ENCODE assay signal across 19 cellular contexts in the genomic region with DNA sequence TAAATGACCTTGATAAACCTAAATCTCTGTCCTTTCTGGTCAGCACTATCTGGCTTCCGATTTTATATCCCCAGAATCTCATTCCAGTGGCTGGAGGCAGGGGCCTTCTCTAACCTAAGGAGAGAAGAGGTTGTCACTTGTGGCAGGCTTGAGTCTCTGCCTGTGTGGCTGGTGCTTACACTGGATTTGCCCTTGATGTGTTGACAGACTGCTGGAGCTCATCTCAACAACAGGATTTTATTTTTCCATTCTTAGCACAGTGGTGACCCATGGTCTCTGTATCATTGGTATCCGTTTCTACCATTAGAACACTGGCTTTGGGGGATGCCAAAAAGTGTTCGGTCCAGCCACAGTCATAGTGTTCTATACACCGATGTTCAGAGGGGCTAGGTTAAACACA. TPM values are rescaled to one million over a fixed set of nuclear protein-coding genes. Genes with fewer than 3 reads are reported as not detected.
A peak's percentile ranks its signal among the peaks of the same experiment; 100 is the strongest.
DNase-seq lines count a peak whose midpoint lies in the region; ATAC-seq and TF ChIP-seq lines count a peak whose summit lies in the region.
"Had no signal": no experiment of that assay in that cellular context is flagged by ENCODE, and none has a peak within 500 bp of the region (broad histone marks: within the 10 kb centered on the region; RNA-seq: fewer than 3 reads in every experiment).

No MANE protein-coding gene starts in this region.

- CTCF ChIA-PET in activated CD4-positive, alpha-beta T cell treated with anti-CD3 and anti-CD28 coated beads for 36 hours (lab: Charles Lee) = no interaction called here

- H3K27me3 Mint-ChIP-seq in HFFc6 (ENCODE audit: insufficient read depth) (no peaks in the 10 kb centered on the region), neural crest cell (ENCODE audit: low read depth) (no peaks in the 10 kb centered on the region)
- H3K27me3 Mint-ChIP-seq in activated T-helper 2 cell treated with anti-CD3 and anti-CD28 coated beads, Interferon-gamma antibody, Interleukin-2, Interleukin-4, amounts not matched to agents 10 μg/mL and 5 μg/mL and 100 μg/mL, durations not matched to agents 14 hours and 24 hours and 36 hours (ENCODE audit: low read depth) = no peaks in the 10 kb centered on the region
- H3K27me3 Mint-ChIP-seq in activated CD4-positive, alpha-beta T cell treated with anti-CD3 and anti-CD28 coated beads for 36 hours = no peaks in the 10 kb centered on the region

- peak overlapping the region; percentile 27; the same call in 1 of the 2 replicates for H3K27ac Mint-ChIP-seq in HFFc6
- peak overlapping the region; percentile 67 for H3K27ac Mint-ChIP-seq in activated T-helper 2 cell treated with anti-CD3 and anti-CD28 coated beads, Interferon-gamma antibody, Interleukin-2, Interleukin-4, amounts not matched to agents 10 μg/mL and 5 μg/mL and 100 μg/mL, durations not matched to agents 14 hours and 24 hours and 36 hours
- peak overlapping the region; percentile 83 for H3K27ac Mint-ChIP-seq in neural crest cell (ENCODE audit: unreplicated experiment)
- H3K27ac Mint-ChIP-seq in activated CD4-positive, alpha-beta T cell treated with anti-CD3 and anti-CD28 coated beads for 36 hours = no peak overlapping the region
- H3K27ac Mint-ChIP-seq: GM23338 had no signal

- DNase-seq in HFFc6 (no peak), Right ventricle myocardium superior (no peak), neural crest cell (ENCODE audit: low read depth, low spot score) (no peak), NCI-H69 (lab: John Stamatoyannopoulos, UW) (no peak), OCI-M2 (lab: John Stamatoyannopoulos, UW; ENCODE audit: unreplicated experiment) (no peak)
- DNase-seq in activated T-helper 2 cell treated with anti-CD3 and anti-CD28 coated beads, Interferon-gamma antibody, Interleukin-2, Interleukin-4, amounts not matched to agents 10 μg/mL and 5 μg/mL and 100 μg/mL, durations not matched to agents 14 hours and 24 hours and 36 hours (ENCODE audit: low spot score) = no peak
- no peak for DNase-seq in stimulated activated CD4-positive, alpha-beta T cell treated with anti-CD3 and anti-CD28 coated beads, Interleukin-2, amount 100 ng/mL, for 48 hours
- DNase-seq in activated CD4-positive, alpha-beta T cell treated with anti-CD3 and anti-CD28 coated beads for 36 hours = no peak
- DNase-seq: ACHN, COR-L47, DMS153, NCI-H1417 treated with DMSO at 0.1 percent for 48 hours, NCI-H1930, NCI-H82, PC-9 had no signal

- no peak for TF ChIP-seq CTCF in HFFc6 (IDR thresholded peaks at IDR 0.05)
- TF ChIP-seq CTCF in neural crest cell (conservative IDR thresholded peaks at IDR 0.05) = no peak

- H3K4me1 Mint-ChIP-seq in HFFc6 (ENCODE audit: low read depth) (peaks cover 29% of the 10 kb centered on the region), neural crest cell (no peaks in the 10 kb centered on the region)
- peaks cover 45% of the 10 kb centered on the region for H3K4me1 Mint-ChIP-seq in activated T-helper 2 cell treated with anti-CD3 and anti-CD28 coated beads, Interferon-gamma antibody, Interleukin-2, Interleukin-4, amounts not matched to agents 10 μg/mL and 5 μg/mL and 100 μg/mL, durations not matched to agents 14 hours and 24 hours and 36 hours (ENCODE audit: low read depth)
- H3K4me1 Mint-ChIP-seq in activated CD4-positive, alpha-beta T cell treated with anti-CD3 and anti-CD28 coated beads for 36 hours = peaks cover 19% of the 10 kb centered on the region
- H3K4me1 Mint-ChIP-seq: GM23338 had no signal

- POLR2A ChIA-PET in activated CD4-positive, alpha-beta T cell treated with anti-CD3 and anti-CD28 coated beads for 36 hours (lab: Charles Lee) = no interaction called here

- no peaks in the 10 kb centered on the region for H3K9me3 Mint-ChIP-seq in HFFc6
- H3K9me3 Mint-ChIP-seq in activated T-helper 2 cell treated with anti-CD3 and anti-CD28 coated beads, Interferon-gamma antibody, Interleukin-2, Interleukin-4, amounts not matched to agents 10 μg/mL and 5 μg/mL and 100 μg/mL, durations not matched to agents 14 hours and 24 hours and 36 hours = no peaks in the 10 kb centered on the region
- H3K9me3 Mint-ChIP-seq in neural crest cell = no peaks in the 10 kb centered on the region
- no peaks in the 10 kb centered on the region for H3K9me3 Mint-ChIP-seq in activated CD4-positive, alpha-beta T cell treated with anti-CD3 and anti-CD28 coated beads for 36 hours (ENCODE audit: low read depth)
- H3K9me3 Mint-ChIP-seq: GM23338 had no signal

- peaks cover 30% of the 10 kb centered on the region for H3K36me3 Mint-ChIP-seq in HFFc6 (ENCODE audit: low read depth)
- H3K36me3 Mint-ChIP-seq in activated T-helper 2 cell treated with anti-CD3 and anti-CD28 coated beads, Interferon-gamma antibody, Interleukin-2, Interleukin-4, amounts not matched to agents 10 μg/mL and 5 μg/mL and 100 μg/mL, durations not matched to agents 14 hours and 24 hours and 36 hours (ENCODE audit: low read depth) = peaks cover 78% of the 10 kb centered on the region
- H3K36me3 Mint-ChIP-seq in neural crest cell (ENCODE audit: low read depth) = peaks cover 13% of the 10 kb centered on the region
- H3K36me3 Mint-ChIP-seq in activated CD4-positive, alpha-beta T cell treated with anti-CD3 and anti-CD28 coated beads for 36 hours (ENCODE audit: low read depth) = peaks cover 65% of the 10 kb centered on the region

- H3K4me3 Mint-ChIP-seq in HFFc6 (no peak overlapping the region), neural crest cell (no peak overlapping the region)
- H3K4me3 Mint-ChIP-seq in activated T-helper 2 cell treated with anti-CD3 and anti-CD28 coated beads, Interferon-gamma antibody, Interleukin-2, Interleukin-4, amounts not matched to agents 10 μg/mL and 5 μg/mL and 100 μg/mL, durations not matched to agents 14 hours and 24 hours and 36 hours (ENCODE audit: low read depth) = no peak overlapping the region
- no peak overlapping the region for H3K4me3 Mint-ChIP-seq in activated CD4-positive, alpha-beta T cell treated with anti-CD3 and anti-CD28 coated beads for 36 hours
- H3K4me3 Mint-ChIP-seq: GM23338 had no signal

- intact Hi-C loops in activated T-helper 2 cell treated with anti-CD3 and anti-CD28 coated beads, Interferon-gamma antibody, Interleukin-2, Interleukin-4, amounts not matched to agents 10 μg/mL and 5 μg/mL and 100 μg/mL, durations not matched to agents 14 hours and 24 hours and 36 hours (cut with micrococcal nuclease) = no loop called here
- intact Hi-C loops in Right ventricle myocardium superior (cut with DNase I) = no loop called here
- intact Hi-C loops in activated CD4-positive, alpha-beta T cell treated with anti-CD3 and anti-CD28 coated beads for 36 hours (cut with DNase I, micrococcal nuclease) = no loop called here

- peak; percentile 80 for ATAC-seq in Right ventricle myocardium superior (ENCODE audit: poor library complexity)
- no peak for ATAC-seq in activated CD4-positive, alpha-beta T cell treated with anti-CD3 and anti-CD28 coated beads for 36 hours
- ATAC-seq: GM23338, HCT116, K562 had no signal

RNA-seq across cellular contexts. Expression of gene TEX29, which starts 41.7 kb away (rescaled TPM):
- total RNA-seq in HFFc6 (2021; fragmentation: NEBNext Ultra II Directional; extraction: Animal tissue kit (Norgen Biotek cat#: 25700)) = under 1 TPM in 1 of 6 experiments, not detected in 5; 0.41 TPM
- total RNA-seq in activated T-helper 2 cell treated with anti-CD3 and anti-CD28 coated beads, Interferon-gamma antibody, Interleukin-2, Interleukin-4, amounts not matched to agents 10 μg/mL and 5 μg/mL and 100 μg/mL, durations not matched to agents 14 hours and 24 hours and 36 hours = 0.46 and 0.51 TPM in 2 replicates
- total RNA-seq in Right ventricle myocardium superior (not detected), neural crest cell (0.50 TPM in 1 of 2 replicates, not detected in the other)
- total RNA-seq in activated CD4-positive, alpha-beta T cell treated with anti-CD3 and anti-CD28 coated beads for 36 hours = under 1 TPM; 0.30 to 0.46 TPM
- total RNA-seq: GM23338, K562, NCI-H460, PC-9 had no signal
